In genomic region chr2:87222131-87222530, GRCh38 we compare ENCODE assay signal across 7 cellular contexts.
A peak's percentile ranks its signal among the peaks of the same experiment; 100 is the strongest.
DNase-seq lines count a peak whose midpoint lies in the region; ATAC-seq and TF ChIP-seq lines count a peak whose summit lies in the region.
"Not testable (repeated sequence)": the region's sequence is repeated elsewhere in the genome, so short reads cannot be mapped to it uniquely, and the experiment has no call there.

No MANE protein-coding gene starts in this region.

- H4K20me1 ChIP-seq in IMR-90 (ENCODE audit: insufficient read depth, low read length); mammary epithelial cell (ENCODE audit: insufficient read depth, low read length): not testable (repeated sequence)

- not testable (repeated sequence) for H4K5ac ChIP-seq in IMR-90 (ENCODE audit: low read depth, low read length)

- CTCF ChIA-PET in IMR-90 (lab: Yijun Ruan, JAX); Panc1 (lab: Charles Lee); mammary epithelial cell (lab: Charles Lee; ENCODE audit: low non-redundant PET): not testable (repeated sequence)

- not testable (repeated sequence) for H3K4me2 ChIP-seq in IMR-90 (ENCODE audit: low read depth, low read length); mammary epithelial cell (ENCODE audit: insufficient read depth, low read depth, low read length)

- not testable (repeated sequence) for H2AFZ ChIP-seq in IMR-90 (replicated peaks; ENCODE audit: low read length, poor library complexity); mammary epithelial cell (ENCODE audit: low read depth, low read length)

- H3K27me3 ChIP-seq in IMR-90 (ENCODE audit: control insufficient read depth, insufficient read depth, low read length); Panc1 (ENCODE audit: control insufficient read depth, insufficient read depth, low read length); mammary epithelial cell (ENCODE audit: insufficient read depth, low read length): not testable (repeated sequence)

- dilution Hi-C loops in IMR-90 (cut with HindIII; ENCODE audit: low sequenced_read_pairs, unreplicated experiment); mammary epithelial cell (cut with HindIII; ENCODE audit: low sequenced_read_pairs): not testable (repeated sequence)

- H3K4ac ChIP-seq in IMR-90 (ENCODE audit: low read depth, low read length), result not testable (repeated sequence)

- not testable (repeated sequence) for H3K56ac ChIP-seq in IMR-90 (ENCODE audit: extremely low read depth, insufficient read depth, low read length)

- not testable (repeated sequence) for H2AK5ac ChIP-seq in IMR-90 (ENCODE audit: low read depth, low read length)

- not testable (repeated sequence) for BruUV-seq in IMR-90 (replicated peaks; lab: Mats Ljungman, UMichigan); Panc1 (replicated peaks; lab: Mats Ljungman, UMichigan); mammary epithelial cell (replicated peaks; lab: Mats Ljungman, UMichigan)

- H4K91ac ChIP-seq in IMR-90 (ENCODE audit: insufficient read depth, low read depth, low read length), result not testable (repeated sequence)

- not testable (repeated sequence) for H2BK15ac ChIP-seq in IMR-90 (ENCODE audit: low read depth, low read length)

- not testable (repeated sequence) for TF ChIP-seq POLR2A in IMR-90 (IDR thresholded peaks at IDR 0.05; ENCODE audit: low read depth, low read length)

- not testable (repeated sequence) for H3K9ac ChIP-seq in IMR-90 (ENCODE audit: low read depth, low read length); mammary epithelial cell (ENCODE audit: insufficient read depth, low read length)

- H4K8ac ChIP-seq in IMR-90 (ENCODE audit: low read depth in 2 of 2, low read length in 2 of 2), result not testable (repeated sequence)

- peak; percentile 41 for DNase-seq in AG09309 (ENCODE audit: low read depth)
- DNase-seq in GM03348 (ENCODE audit: low spot score), result peak; percentile 5
- DNase-seq in IMR-90, result peak; percentile 61
- DNase-seq in Panc1 (ENCODE audit: low read depth, low spot score), result peak; percentile 35
- DNase-seq in mammary epithelial cell, result peak; percentile 3
- DNase-seq in fibroblast of peridontal ligament (ENCODE audit: extremely low read depth), result peak; percentile 58
- DNase-seq in omental fat pad (ENCODE audit: low spot score), result not testable (repeated sequence)

- H3K79me1 ChIP-seq in IMR-90 (ENCODE audit: low read depth in 1 of 2, low read length in 2 of 2), result not testable (repeated sequence)

- TF ChIP-seq CTCF in AG09309 (IDR thresholded peaks at IDR 0.05; ENCODE audit: control insufficient read depth, insufficient read depth, low read depth, low read length, missing control alignments); IMR-90 (conservative IDR thresholded peaks at IDR 0.05; ENCODE audit: low read depth, low read length); Panc1 (IDR thresholded peaks at IDR 0.05); mammary epithelial cell (conservative IDR thresholded peaks at IDR 0.05 in 1 of 2, IDR thresholded peaks at IDR 0.05 in 1 of 2; ENCODE audit: extremely low read depth in 1 of 2, insufficient read depth in 1 of 2, low read depth in 1 of 2, low read length in 2 of 2); omental fat pad (IDR thresholded peaks at IDR 0.05): not testable (repeated sequence)

- POLR2A ChIA-PET in IMR-90 (lab: Charles Lee; ENCODE audit: unreplicated experiment); Panc1 (lab: Charles Lee): not testable (repeated sequence)

- in situ Hi-C loops in IMR-90 (cut with MboI; ENCODE audit: low sequenced_read_pairs), result loop anchor here (25.0 kb wide), 1 partner anchor 790 kb away; the partner anchor contains the start of gene RNU2-63P
- in situ Hi-C loops in Panc1 (cut with HindIII; ENCODE audit: low pct_unique_long_range_greater_than_20kb, low sequenced_read_pairs); mammary epithelial cell (cut with MboI; ENCODE audit: low sequenced_read_pairs in 2 of 2): not testable (repeated sequence)

- H2AK9ac ChIP-seq in IMR-90 (replicated peaks; ENCODE audit: low read depth, low read length, poor library complexity), result not testable (repeated sequence)

- not testable (repeated sequence) for H3K4me3 ChIP-seq in AG09309 (ENCODE audit: control insufficient read depth, low read depth, low read length); IMR-90 (ENCODE audit: insufficient read depth, low read depth, low read length); Panc1 (ENCODE audit: low read depth in 2 of 2, low read length in 2 of 2); mammary epithelial cell (replicated peaks in 1 of 3; ENCODE audit: insufficient read depth in 1 of 3, low read depth in 2 of 3, low read length in 3 of 3)

- H3K4me1 ChIP-seq in IMR-90 (ENCODE audit: control insufficient read depth, insufficient read depth, low read length); Panc1 (ENCODE audit: control insufficient read depth, insufficient read depth, low read length); mammary epithelial cell (ENCODE audit: insufficient read depth, low read length): not testable (repeated sequence)

- not testable (repeated sequence) for H2BK5ac ChIP-seq in IMR-90 (ENCODE audit: low read depth, low read length, poor library complexity, severe bottlenecking)

- H3K9me3 ChIP-seq in IMR-90 (ENCODE audit: control insufficient read depth, insufficient read depth, low read length); Panc1 (ENCODE audit: control insufficient read depth, insufficient read depth, low read depth, low read length); mammary epithelial cell (replicated peaks; ENCODE audit: insufficient read depth, low read length): not testable (repeated sequence)

- H3K23ac ChIP-seq in IMR-90 (ENCODE audit: low read depth, low read length), result not testable (repeated sequence)

- not testable (repeated sequence) for TF ChIP-seq RAD21 in IMR-90 (IDR thresholded peaks at IDR 0.05; ENCODE audit: low read length)

- not testable (repeated sequence) for H3K18ac ChIP-seq in IMR-90 (ENCODE audit: low read depth, low read length)

- intact Hi-C loops in IMR-90 (cut with micrococcal nuclease); Panc1 (cut with micrococcal nuclease; ENCODE audit: unreplicated experiment); mammary epithelial cell (cut with micrococcal nuclease): not testable (repeated sequence)

- H3K14ac ChIP-seq in IMR-90 (replicated peaks; ENCODE audit: low read depth, low read length), result not testable (repeated sequence)

- H3K27ac ChIP-seq in IMR-90 (ENCODE audit: insufficient read depth, low read length); Panc1 (ENCODE audit: low read length); mammary epithelial cell (ENCODE audit: insufficient read depth, low read depth, low read length): not testable (repeated sequence)

- WGBS in IMR-90 (ENCODE audit: extremely low coverage in 2 of 2, insufficient read length in 1 of 2), 2 experiments, result no CpG with 5 or more reads among the region's 7 CpGs
- 96% methylated on average over 3 of the region's 7 CpGs for WGBS in mammary epithelial cell (ENCODE audit: low coverage, missing lambda C conversion rate)

- not testable (repeated sequence) for H2BK20ac ChIP-seq in IMR-90 (ENCODE audit: low read depth, low read length)

- H2BK120ac ChIP-seq in IMR-90 (ENCODE audit: low read depth, low read length), result not testable (repeated sequence)

- ATAC-seq in IMR-90 (ENCODE audit: low read depth) (peak; percentile 42; the same call in 1 of the 2 replicates), omental fat pad (ENCODE audit: low FRiP score) (peak; percentile 12)
- ATAC-seq in Panc1, result not testable (repeated sequence)

- H3K79me2 ChIP-seq in mammary epithelial cell (ENCODE audit: insufficient read depth, low read length), result not testable (repeated sequence)

- H3K9me1 ChIP-seq in IMR-90 (ENCODE audit: insufficient read depth, low read length), result not testable (repeated sequence)

- H3K36me3 ChIP-seq in IMR-90 (ENCODE audit: control insufficient read depth, insufficient read depth, low read length); Panc1 (ENCODE audit: control insufficient read depth, insufficient read depth, low read length); mammary epithelial cell (ENCODE audit: insufficient read depth, low read length): not testable (repeated sequence)
